ENCODE assay signal across 8 cellular contexts in genomic region chr2:8803658-8804379, GRCh38. TPM values are rescaled to one million over a fixed set of nuclear protein-coding genes. Genes with fewer than 3 reads are reported as not detected.
DNase-seq lines count a peak whose midpoint lies in the region; ATAC-seq and TF ChIP-seq lines count a peak whose summit lies in the region.

No MANE protein-coding gene starts in this region.

- peak overlapping the region in 1 of 2 experiments; percentile 37 for H3K18ac ChIP-seq in mesenchymal stem cell (ENCODE audit: low read depth in 1 of 2, low read length in 2 of 2)

- no peak overlapping the region for H2BK12ac ChIP-seq in mesenchymal stem cell (ENCODE audit: low read length in 2 of 2)

- peaks cover 25% of the 10 kb centered on the region for H3K79me1 ChIP-seq in mesenchymal stem cell (replicated peaks; ENCODE audit: low read length, poor library complexity, severe bottlenecking)

- H2BK15ac ChIP-seq in mesenchymal stem cell (ENCODE audit: low read depth, poor library complexity, severe bottlenecking) = no peak overlapping the region

- no peak overlapping the region for H4K8ac ChIP-seq in mesenchymal stem cell (ENCODE audit: low read length)

- H3K9ac ChIP-seq in mesenchymal stem cell (ENCODE audit: low read length) = no peak overlapping the region

- H3K36me3 ChIP-seq in mesenchymal stem cell (ENCODE audit: control insufficient read depth in 1 of 2, insufficient read depth in 2 of 2, low read depth in 1 of 2, low read length in 2 of 2) = peaks cover 20 to 90% of the 10 kb centered on the region in 2 experiments
- no peaks in the 10 kb centered on the region for H3K36me3 ChIP-seq in H7 (replicated peaks; ENCODE audit: control insufficient read depth, insufficient read depth, low read length)

- in situ Hi-C loops in ACHN (cut with HindIII; ENCODE audit: low pct_ligation_motif_present, low pct_unique_long_range_greater_than_20kb, low sequenced_read_pairs) (no loop called here), astrocyte of the spinal cord (cut with HindIII; ENCODE audit: low sequenced_read_pairs) (no loop called here)

- H3K4ac ChIP-seq in mesenchymal stem cell (ENCODE audit: low read depth in 1 of 2, low read length in 2 of 2) = no peak overlapping the region

- ATAC-seq in GM18508 (IDR thresholded peaks at IDR 0.05; ENCODE audit: insufficient read depth, unreplicated experiment) (peak; percentile 96), HG02884 (IDR thresholded peaks at IDR 0.05; ENCODE audit: unreplicated experiment) (peak; percentile 99)

- H2BK120ac ChIP-seq in mesenchymal stem cell (ENCODE audit: low read depth, low read length) = no peak overlapping the region

- peak; percentile 11 for TF ChIP-seq CTCF in astrocyte of the spinal cord (IDR thresholded peaks at IDR 0.05; ENCODE audit: low read depth, low read length)

- H3K4me3 ChIP-seq in astrocyte of the spinal cord (ENCODE audit: low read depth, low read length) = no peak overlapping the region
- no peak overlapping the region for H3K4me3 ChIP-seq in mesenchymal stem cell (ENCODE audit: insufficient read depth in 1 of 2, low read depth in 1 of 2, low read length in 2 of 2)
- H3K4me3 ChIP-seq in H7 (ENCODE audit: insufficient read depth, low read depth, low read length) = no peak overlapping the region

- H3K27ac ChIP-seq in mesenchymal stem cell (ENCODE audit: low read length, poor library complexity, severe bottlenecking) = peak overlapping the region; percentile 5

- H2BK5ac ChIP-seq in mesenchymal stem cell (ENCODE audit: low read depth, low read length, poor library complexity, severe bottlenecking) = no peak overlapping the region

- no peak overlapping the region for H2AFZ ChIP-seq in mesenchymal stem cell (ENCODE audit: low read depth, low read length)

- H3K14ac ChIP-seq in mesenchymal stem cell (ENCODE audit: low read length in 2 of 2) = no peak overlapping the region

- H3K4me1 ChIP-seq in mesenchymal stem cell (ENCODE audit: control insufficient read depth, insufficient read depth, low read depth, low read length) = peaks cover 6% of the 10 kb centered on the region

- no peak overlapping the region for H2AK5ac ChIP-seq in mesenchymal stem cell (ENCODE audit: low read length, severe bottlenecking)

- no peak overlapping the region for H3K23ac ChIP-seq in mesenchymal stem cell (ENCODE audit: low read length in 2 of 2)

- 56% methylated on average over 2 of the region's 3 CpGs for whole genome bisulfite sequencing in mesenchymal stem cell

- peak; percentile 85 for DNase-seq in ACHN
- peak; percentile 81 for DNase-seq in NCI-H510A (lab: John Stamatoyannopoulos, UW)
- DNase-seq in astrocyte of the spinal cord (ENCODE audit: low read depth, low spot score) = peak; percentile 93
- DNase-seq in mesenchymal stem cell = peak; percentile 89
- DNase-seq in H7 = no peak
- DNase-seq in KG1 (lab: John Stamatoyannopoulos, UW) = no peak

- H4K91ac ChIP-seq in mesenchymal stem cell (ENCODE audit: low read length) = no peak overlapping the region

- H3K4me2 ChIP-seq in mesenchymal stem cell (ENCODE audit: low read length, poor library complexity, severe bottlenecking) = no peak overlapping the region

- no peaks in the 10 kb centered on the region for H3K9me3 ChIP-seq in mesenchymal stem cell (ENCODE audit: control insufficient read depth, low read length)

- H3K27me3 ChIP-seq in mesenchymal stem cell (ENCODE audit: control insufficient read depth in 1 of 2, insufficient read depth in 1 of 2, low read length in 2 of 2) (no peaks in the 10 kb centered on the region), H7 (ENCODE audit: control insufficient read depth, insufficient read depth, low read length) (no peaks in the 10 kb centered on the region)

RNA-seq across cellular contexts. Expression of gene KIDINS220, which starts 33.6 kb away (rescaled TPM):
- polyA plus RNA-seq in mesenchymal stem cell (2013, experiment 1 of 2) = 24.5 TPM
- 23.7 TPM for polyA plus RNA-seq in mesenchymal stem cell (2013, experiment 2 of 2)
- total RNA-seq in H7 (2014; rRNA removed; shearing (Covaris generic)) = 20.9 and 28.4 TPM in 2 replicates

Comparison
In these comparisons a context has a peak if more than half of its experiments do, and no peak if none do; other contexts are left out.
1. DNase-seq: peak in ACHN (single experiment), NCI-H510A (single experiment), astrocyte of the spinal cord (single experiment) and mesenchymal stem cell (single experiment); none in H7 (single experiment) and KG1 (single experiment).